ENCODE assay signal across 10 cellular contexts in the genomic region with DNA sequence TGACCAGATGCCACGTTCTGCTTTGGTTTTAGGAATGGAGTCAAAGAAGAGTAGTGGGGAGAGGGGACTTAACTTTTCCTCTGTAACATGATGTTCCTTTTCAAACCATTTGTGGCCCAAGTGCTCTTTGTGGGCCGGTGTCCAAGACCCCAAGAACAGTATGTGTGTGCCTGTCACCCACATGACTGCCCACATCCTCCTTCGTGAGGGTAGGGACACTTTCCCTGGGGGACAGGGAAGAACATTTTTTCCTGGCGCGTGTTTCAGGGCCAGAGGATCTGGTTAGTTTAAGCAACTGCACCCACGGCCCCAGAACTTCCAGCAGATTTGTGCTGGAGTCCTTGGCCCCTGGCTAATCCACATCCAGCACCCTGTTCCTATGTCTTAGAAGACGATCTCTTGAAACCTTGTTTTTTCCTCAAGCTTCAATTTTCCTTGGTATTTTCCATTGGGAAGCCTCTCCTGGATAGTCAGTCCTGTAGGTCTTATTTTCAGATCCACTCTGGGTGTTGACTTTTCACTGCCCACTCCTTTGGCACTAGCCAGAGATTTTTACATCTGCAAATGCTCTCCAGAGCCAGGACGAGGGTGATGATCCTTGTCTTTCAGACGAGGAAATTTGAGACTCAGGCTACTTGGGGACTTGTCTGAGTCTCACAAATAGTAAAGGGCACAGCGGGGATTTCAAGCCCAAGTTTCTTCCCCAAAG. TPM values are rescaled to one million over a fixed set of nuclear protein-coding genes. Genes with fewer than 3 reads are reported as not detected.
DNase-seq lines count a peak whose midpoint lies in the region; ATAC-seq, FAIRE-seq and TF ChIP-seq lines count a peak whose summit lies in the region.
"Had no signal": no experiment of that assay in that cellular context is flagged by ENCODE, and none has a peak within 500 bp of the region (broad histone marks: within the 10 kb centered on the region; RNA-seq: fewer than 3 reads in every experiment).

No MANE protein-coding gene starts in this region.

- no peak for ATAC-seq in HG03039 (IDR thresholded peaks at IDR 0.05; ENCODE audit: unreplicated experiment)

- no peaks in the 10 kb centered on the region for H3K27me3 Mint-ChIP-seq in activated T-helper 1 cell treated with anti-CD3 and anti-CD28 coated beads, Interleukin-12 subunit alpha, Interleukin-12 subunit beta, Interleukin-2, Interleukin-4 antibody, amounts not matched to agents 30 ng/mL and 10 ng/mL and 1 ng/mL, durations not matched to agents 14 hours and 24 hours and 36 hours (ENCODE audit: insufficient read depth)

- H3K36me3 Mint-ChIP-seq in activated T-helper 1 cell treated with anti-CD3 and anti-CD28 coated beads, Interleukin-12 subunit alpha, Interleukin-12 subunit beta, Interleukin-2, Interleukin-4 antibody, amounts not matched to agents 30 ng/mL and 10 ng/mL and 1 ng/mL, durations not matched to agents 14 hours and 24 hours and 36 hours (ENCODE audit: low read depth): peaks cover 70% of the 10 kb centered on the region

- FAIRE-seq in GM12892 (lab: Jason Lieb, UNC) (peak; percentile 42), small intestine (lab: Jason Lieb, UNC) (no peak)
- FAIRE-seq: colon had no signal

- peak overlapping the region; percentile 69 for H3K27ac Mint-ChIP-seq in activated T-helper 1 cell treated with anti-CD3 and anti-CD28 coated beads, Interleukin-12 subunit alpha, Interleukin-12 subunit beta, Interleukin-2, Interleukin-4 antibody, amounts not matched to agents 30 ng/mL and 10 ng/mL and 1 ng/mL, durations not matched to agents 14 hours and 24 hours and 36 hours

- WGBS in small intestine, 3 donors: 59 to 78% (median 72%) methylated on average over 10 of the region's 10 CpGs

- H3K4me3 Mint-ChIP-seq in activated T-helper 1 cell treated with anti-CD3 and anti-CD28 coated beads, Interleukin-12 subunit alpha, Interleukin-12 subunit beta, Interleukin-2, Interleukin-4 antibody, amounts not matched to agents 30 ng/mL and 10 ng/mL and 1 ng/mL, durations not matched to agents 14 hours and 24 hours and 36 hours: no peak overlapping the region

- H3K27ac ChIP-seq in right atrium auricular region (peak overlapping the region; percentile 90 to 95), small intestine (ENCODE audit: low read depth in 1 of 2, low read length in 1 of 2) (peak overlapping the region; percentile 80 to 96)

- TF ChIP-seq POLR2A in GM12892 (IDR thresholded peaks at IDR 0.05; ENCODE audit: low read depth, low read length): no peak

- H3K4me1 ChIP-seq in right atrium auricular region (peaks cover 0 to 71% of the 10 kb centered on the region in 2 donors), small intestine (ENCODE audit: control insufficient read depth in 2 of 2, insufficient read depth in 1 of 2, low read depth in 1 of 2, low read length in 1 of 2) (peaks cover 0 to 12% of the 10 kb centered on the region in 2 donors)

- intact Hi-C loops in activated T-helper 1 cell treated with anti-CD3 and anti-CD28 coated beads, Interleukin-12 subunit alpha, Interleukin-12 subunit beta, Interleukin-2, Interleukin-4 antibody, amounts not matched to agents 30 ng/mL and 10 ng/mL and 1 ng/mL, durations not matched to agents 14 hours and 24 hours and 36 hours (cut with micrococcal nuclease): no loop called here

- H3K9me3 Mint-ChIP-seq in activated T-helper 1 cell treated with anti-CD3 and anti-CD28 coated beads, Interleukin-12 subunit alpha, Interleukin-12 subunit beta, Interleukin-2, Interleukin-4 antibody, amounts not matched to agents 30 ng/mL and 10 ng/mL and 1 ng/mL, durations not matched to agents 14 hours and 24 hours and 36 hours: no peaks in the 10 kb centered on the region

- H3K4me3 ChIP-seq in right atrium auricular region (no peak overlapping the region), small intestine (ENCODE audit: low read depth in 1 of 2, low read length in 2 of 2) (no peak overlapping the region)

- H3K27me3 ChIP-seq in right atrium auricular region: no peaks in the 10 kb centered on the region
- H3K27me3 ChIP-seq in small intestine (ENCODE audit: control insufficient read depth in 2 of 2, insufficient read depth in 2 of 2, low read length in 2 of 2): no peaks in the 10 kb centered on the region

- H3K36me3 ChIP-seq in right atrium auricular region (peaks cover 68% of the 10 kb centered on the region), small intestine (ENCODE audit: control insufficient read depth in 2 of 2, insufficient read depth in 2 of 2, low read length in 2 of 2) (peaks cover 10 to 43% of the 10 kb centered on the region in 2 donors)

- DNase-seq in GM12892 (ENCODE audit: insufficient read length): no peak
- no peak for DNase-seq in activated T-helper 1 cell treated with anti-CD3 and anti-CD28 coated beads, Interleukin-12 subunit alpha, Interleukin-12 subunit beta, Interleukin-2, Interleukin-4 antibody, amounts not matched to agents 30 ng/mL and 10 ng/mL and 1 ng/mL, durations not matched to agents 14 hours and 24 hours and 36 hours (ENCODE audit: low spot score)
- no peak for DNase-seq in right atrium auricular region (ENCODE audit: low spot score)
- DNase-seq in small intestine: no peak
- DNase-seq in KBM-7: no peak
- no peak for DNase-seq in DMS153 (lab: John Stamatoyannopoulos, UW)
- no peak for DNase-seq in cerebellar nuclear complex (lab: John Stamatoyannopoulos, UW)
- DNase-seq: NCI-H187 treated with DMSO at 0.1 percent for 48 hours had no signal

- TF ChIP-seq CTCF in right atrium auricular region (IDR thresholded peaks at IDR 0.05): no peak

- H3K9me3 ChIP-seq in right atrium auricular region (no peaks in the 10 kb centered on the region), small intestine (ENCODE audit: control insufficient read depth, low read depth) (no peaks in the 10 kb centered on the region)

- peaks cover 91% of the 10 kb centered on the region for H3K4me1 Mint-ChIP-seq in activated T-helper 1 cell treated with anti-CD3 and anti-CD28 coated beads, Interleukin-12 subunit alpha, Interleukin-12 subunit beta, Interleukin-2, Interleukin-4 antibody, amounts not matched to agents 30 ng/mL and 10 ng/mL and 1 ng/mL, durations not matched to agents 14 hours and 24 hours and 36 hours (ENCODE audit: low read depth)

- in situ Hi-C loops in KBM-7 (cut with MboI; ENCODE audit: low pct_unique_long_range_greater_than_20kb, low sequenced_read_pairs): no loop called here

RNA-seq across cellular contexts. Expression of a gene that starts 10.8 kb away (rescaled TPM):
- polyA plus RNA-seq in GM12892 (2012; ENCODE audit: missing spikeins): 12.6 TPM
- total RNA-seq in activated T-helper 1 cell treated with anti-CD3 and anti-CD28 coated beads, Interleukin-12 subunit alpha, Interleukin-12 subunit beta, Interleukin-2, Interleukin-4 antibody, amounts not matched to agents 30 ng/mL and 10 ng/mL and 1 ng/mL, durations not matched to agents 14 hours and 24 hours and 36 hours: 35.3 and 36.1 TPM in 2 replicates
- 10 to 100 TPM in 1 of 2 donors, 1 to 10 TPM in 1; 8.1 to 16.2 TPM for total RNA-seq in right atrium auricular region
- 10 to 100 TPM; 11.1 to 18.0 (median 11.6) TPM for polyA plus RNA-seq in small intestine

RNA-seq across cellular contexts. Expression of a gene that starts 35.0 kb away (rescaled TPM):
- 128 TPM for polyA plus RNA-seq in GM12892 (2012; ENCODE audit: missing spikeins)
- total RNA-seq in activated T-helper 1 cell treated with anti-CD3 and anti-CD28 coated beads, Interleukin-12 subunit alpha, Interleukin-12 subunit beta, Interleukin-2, Interleukin-4 antibody, amounts not matched to agents 30 ng/mL and 10 ng/mL and 1 ng/mL, durations not matched to agents 14 hours and 24 hours and 36 hours: 254 and 264 TPM in 2 replicates
- 100 to 1,000 TPM in 1 of 2 donors, 10 to 100 TPM in 1; 88.8 to 109 TPM for total RNA-seq in right atrium auricular region
- polyA plus RNA-seq in small intestine: 100 to 1,000 TPM in 1 of 3 donors, 10 to 100 TPM in 2; 76.3 to 117 (median 80.8) TPM

RNA-seq across cellular contexts. Expression of a gene that starts 54.5 kb away (rescaled TPM):
- polyA plus RNA-seq in GM12892 (2012; ENCODE audit: missing spikeins): 23.4 TPM
- total RNA-seq in activated T-helper 1 cell treated with anti-CD3 and anti-CD28 coated beads, Interleukin-12 subunit alpha, Interleukin-12 subunit beta, Interleukin-2, Interleukin-4 antibody, amounts not matched to agents 30 ng/mL and 10 ng/mL and 1 ng/mL, durations not matched to agents 14 hours and 24 hours and 36 hours: 108 and 112 TPM in 2 replicates
- 10 to 100 TPM; 17.6 to 33.7 TPM for total RNA-seq in right atrium auricular region
- 10 to 100 TPM in 1 of 3 donors, 1 to 10 TPM in 2; 1.1 to 18.8 (median 7.3) TPM for polyA plus RNA-seq in small intestine
